In the genomic region with DNA sequence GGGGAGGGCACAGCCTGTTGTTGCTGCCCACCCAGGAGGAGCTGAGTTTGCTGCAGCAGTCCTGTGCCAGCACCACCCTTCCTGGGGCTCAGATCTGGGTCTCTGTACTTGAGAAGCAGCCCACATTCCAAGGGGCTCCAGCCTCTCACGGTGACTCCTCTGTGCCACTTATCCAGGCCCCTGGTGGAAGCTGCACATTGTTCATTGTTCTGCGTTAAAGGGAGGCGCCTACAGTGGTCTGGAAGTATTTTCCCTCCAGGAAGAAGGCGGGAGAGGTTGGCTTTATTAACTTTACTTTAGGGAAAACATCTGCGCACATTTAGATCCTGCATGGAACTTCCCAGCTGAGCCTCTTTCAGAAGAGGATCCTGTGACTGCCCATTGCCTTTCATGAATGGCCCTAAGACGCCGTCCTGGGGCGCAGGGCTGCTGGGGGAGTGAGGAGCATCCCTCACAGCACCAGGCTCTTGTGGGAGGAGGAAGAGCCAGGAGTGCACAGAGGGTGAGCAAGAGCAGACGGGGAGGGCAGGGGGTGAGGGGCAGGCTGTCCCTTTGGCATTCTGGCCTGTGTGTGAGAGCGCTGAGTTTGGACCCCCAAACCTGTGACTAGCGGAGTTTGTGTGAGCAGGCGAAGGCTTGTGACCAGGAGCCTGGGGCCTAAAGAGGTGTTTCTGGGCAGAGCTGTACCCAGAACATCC, we compare ENCODE assay signal across 15 cellular contexts.
DNase-seq lines count a peak whose midpoint lies in the region; TF ChIP-seq lines count a peak whose summit lies in the region.
"Had no signal": no experiment of that assay in that cellular context is flagged by ENCODE, and none has a peak within 500 bp of the region (broad histone marks: within the 10 kb centered on the region; RNA-seq: fewer than 3 reads in every experiment).

No MANE protein-coding gene starts in this region.

- H3K4me1 ChIP-seq in endodermal cell (ENCODE audit: control insufficient read depth, insufficient read depth, low read length) (peaks cover 12% of the 10 kb centered on the region), sigmoid colon (peaks cover 0 to 67% (median 49%) of the 10 kb centered on the region in 4 donors)

- H3K4me3 ChIP-seq in H7 (ENCODE audit: insufficient read depth, low read depth, low read length) (no peak overlapping the region), endodermal cell (ENCODE audit: low read length) (no peak overlapping the region), sigmoid colon (no peak overlapping the region)

- intact Hi-C loops in sigmoid colon (cut with DNase I), result no loop called here

- no peak for TF ChIP-seq EP300 in sigmoid colon (IDR thresholded peaks at IDR 0.05)

- peaks cover 4% of the 10 kb centered on the region for H3K36me3 Mint-ChIP-seq in endodermal cell (ENCODE audit: low read depth)
- H3K36me3 Mint-ChIP-seq: activated CD4-positive, alpha-beta memory T cell treated with anti-CD3 and anti-CD28 coated beads for 36 hours; activated naive CD8-positive, alpha-beta T cell; CD8-positive, alpha-beta T cell had no signal

- CTCF ChIA-PET in HEK293T (lab: Yijun Ruan, JAX), result interaction anchor here (0.6 to 0.9 kb wide), 3 partner anchors 9 to 29 kb away, joined by 3 read pairs; no protein-coding TSS in a partner anchor

- peak overlapping the region; percentile 73 for H3K27ac Mint-ChIP-seq in endodermal cell
- H3K27ac Mint-ChIP-seq: activated CD4-positive, alpha-beta memory T cell treated with anti-CD3 and anti-CD28 coated beads for 36 hours; activated naive CD8-positive, alpha-beta T cell; CD8-positive, alpha-beta T cell; effector memory CD8-positive, alpha-beta T cell; stimulated activated naive CD8-positive, alpha-beta T cell treated with anti-CD3 and anti-CD28 coated beads, Interleukin-15, amount 100 ng/mL, for 72 hours had no signal

- H3K4me1 Mint-ChIP-seq in endodermal cell, result peaks cover 36% of the 10 kb centered on the region
- H3K4me1 Mint-ChIP-seq: stimulated activated naive CD8-positive, alpha-beta T cell treated with anti-CD3 and anti-CD28 coated beads, Interleukin-15, amount 100 ng/mL, for 72 hours had no signal

- H3K9me3 ChIP-seq in endodermal cell (ENCODE audit: control insufficient read depth, low read length) (no peaks in the 10 kb centered on the region), sigmoid colon (no peaks in the 10 kb centered on the region)

- no peaks in the 10 kb centered on the region for H3K9me3 Mint-ChIP-seq in endodermal cell
- H3K9me3 Mint-ChIP-seq: activated CD4-positive, alpha-beta memory T cell treated with anti-CD3 and anti-CD28 coated beads for 36 hours; CD8-positive, alpha-beta T cell; effector memory CD8-positive, alpha-beta T cell; stimulated activated naive CD8-positive, alpha-beta T cell treated with anti-CD3 and anti-CD28 coated beads, Interleukin-15, amount 100 ng/mL, for 72 hours had no signal

- H3K27me3 ChIP-seq in H7 (ENCODE audit: control insufficient read depth, insufficient read depth, low read length) (no peaks in the 10 kb centered on the region), endodermal cell (ENCODE audit: control insufficient read depth, insufficient read depth, low read length, poor library complexity, severe bottlenecking) (no peaks in the 10 kb centered on the region), sigmoid colon (no peaks in the 10 kb centered on the region)

- WGBS in endodermal cell (ENCODE audit: insufficient coverage in 1 of 2, insufficient read length in 1 of 2), 2 experiments, result 86% methylated on average over 8 to 12 of the region's 12 CpGs
- WGBS in sigmoid colon, 2 donors, result 77 to 88% methylated on average over 12 of the region's 12 CpGs

- H3K27me3 Mint-ChIP-seq in endodermal cell (ENCODE audit: insufficient read depth), result no peaks in the 10 kb centered on the region

- H3K27ac ChIP-seq in endodermal cell (ENCODE audit: low read depth, low read length) (peak overlapping the region; percentile 57), sigmoid colon (peak overlapping the region; percentile 47 to 81 (median 76))

- TF ChIP-seq CTCF in endodermal cell (conservative IDR thresholded peaks at IDR 0.05) (no peak), sigmoid colon (IDR thresholded peaks at IDR 0.05) (no peak)

- H3K36me3 ChIP-seq in H7 (replicated peaks; ENCODE audit: control insufficient read depth, insufficient read depth, low read length), result no peaks in the 10 kb centered on the region
- H3K36me3 ChIP-seq in endodermal cell (ENCODE audit: control insufficient read depth, insufficient read depth, low read length), result no peaks in the 10 kb centered on the region
- H3K36me3 ChIP-seq in sigmoid colon, result no peaks in the 10 kb centered on the region

- H3K9ac ChIP-seq in endodermal cell (ENCODE audit: extremely low read depth, low read length, poor library complexity, severe bottlenecking), result no peak overlapping the region

- POLR2A ChIA-PET in HEK293T (lab: Yijun Ruan, JAX), result no interaction called here

- peak; percentile 64 for DNase-seq in H7
- DNase-seq in endodermal cell, result no peak
- peak; percentile 80 for DNase-seq in islet precursor cell
- DNase-seq in sigmoid colon, result no peak
- no peak for DNase-seq in COLO829 (ENCODE audit: low spot score)
- DNase-seq in OCI-M1 (lab: John Stamatoyannopoulos, UW), result no peak
- no peak for DNase-seq in stimulated activated CD4-positive, alpha-beta T cell treated with anti-CD3 and anti-CD28 coated beads, Interleukin-4, amount 100 ng/mL, for 4 hours
- DNase-seq in HEK293T (ENCODE audit: extremely low spot score), result no peak
- DNase-seq: activated CD4-positive, alpha-beta memory T cell treated with anti-CD3 and anti-CD28 coated beads for 36 hours; CD8-positive, alpha-beta T cell; effector memory CD8-positive, alpha-beta T cell; NCI-H1417 treated with DMSO at 0.1 percent for 48 hours; stimulated activated CD4-positive, alpha-beta T cell treated with anti-CD3 and anti-CD28 coated beads, Interleukin-15, amount 100 ng/mL, for 24 hours; stimulated activated naive CD8-positive, alpha-beta T cell treated with anti-CD3 and anti-CD28 coated beads, Interleukin-15, amount 100 ng/mL, for 72 hours had no signal

- TF ChIP-seq POLR2A in sigmoid colon (IDR thresholded peaks at IDR 0.05), result no peak

- H3K4me3 Mint-ChIP-seq in endodermal cell, result no peak overlapping the region
- H3K4me3 Mint-ChIP-seq: activated CD4-positive, alpha-beta memory T cell treated with anti-CD3 and anti-CD28 coated beads for 36 hours; activated naive CD8-positive, alpha-beta T cell; CD8-positive, alpha-beta T cell; effector memory CD8-positive, alpha-beta T cell; stimulated activated naive CD8-positive, alpha-beta T cell treated with anti-CD3 and anti-CD28 coated beads, Interleukin-15, amount 100 ng/mL, for 72 hours had no signal

TF ChIP-seq in HEK293T, 16 proteins besides CTCF, POLR2A, EP300 and RAD21:
- TF ChIP-seq TARDBP (IDR thresholded peaks at IDR 0.05), result no peak
- no peak for TF ChIP-seq CTBP1 (IDR thresholded peaks at IDR 0.05; ENCODE audit: borderline replicate concordance)
- TF ChIP-seq SUZ12 (IDR thresholded peaks at IDR 0.05), result no peak
- TF ChIP-seq ELF4 (IDR thresholded peaks at IDR 0.05), result no peak
- TF ChIP-seq LEF1 (IDR thresholded peaks at IDR 0.05; ENCODE audit: borderline replicate concordance), result no peak
- no peak for TF ChIP-seq HDGF (IDR thresholded peaks at IDR 0.05; ENCODE audit: borderline replicate concordance)
- TF ChIP-seq PKNOX1 (IDR thresholded peaks at IDR 0.05), result no peak
- no peak for TF ChIP-seq NFRKB (IDR thresholded peaks at IDR 0.05)
- no peak for TF ChIP-seq FOXM1 (IDR thresholded peaks at IDR 0.05; ENCODE audit: borderline replicate concordance)
- TF ChIP-seq FOXA1 (IDR thresholded peaks at IDR 0.05), result no peak
- TF ChIP-seq L3MBTL2 (conservative IDR thresholded peaks at IDR 0.05), result no peak
- no peak for TF ChIP-seq ARNT (IDR thresholded peaks at IDR 0.05)
- TF ChIP-seq BHLHE40 (IDR thresholded peaks at IDR 0.05; ENCODE audit: borderline replicate concordance), result no peak
- TF ChIP-seq ZNF384 (IDR thresholded peaks at IDR 0.05), result no peak
- no peak for TF ChIP-seq SP1 (IDR thresholded peaks at IDR 0.05)
- TF ChIP-seq FOXK2 (IDR thresholded peaks at IDR 0.05), result no peak

Comparison
In these comparisons a context has a peak if more than half of its experiments do, and no peak if none do; other contexts are left out.
1. DNase-seq: peak in H7 (single experiment) and islet precursor cell (single experiment); none in endodermal cell (single experiment), sigmoid colon (single experiment), COLO829 (single experiment), OCI-M1 (single experiment), stimulated activated CD4-positive, alpha-beta T cell treated with anti-CD3 and anti-CD28 coated beads, Interleukin-4, amount 100 ng/mL, for 4 hours (0 of 2) and HEK293T (single experiment).